ENCODE assay signal across 11 cellular contexts in genomic region chr11:12079726-12080556, GRCh38. TPM values are rescaled to one million over a fixed set of nuclear protein-coding genes. Genes with fewer than 3 reads are reported as not detected.
DNase-seq lines count a peak whose midpoint lies in the region; ATAC-seq and TF ChIP-seq lines count a peak whose summit lies in the region.
"Had no signal": no experiment of that assay in that cellular context is flagged by ENCODE, and none has a peak within 500 bp of the region (broad histone marks: within the 10 kb centered on the region; RNA-seq: fewer than 3 reads in every experiment).

No MANE protein-coding gene starts in this region.

- H3K36me3 Mint-ChIP-seq in stimulated activated memory B cell treated with anti-CD40 and anti-IgM and Interleukin-4, amounts not matched to agents 10 μg/mL and 1 μg/mL and 100 μg/mL, for 72 hours, result no peaks in the 10 kb centered on the region

- H3K9me3 Mint-ChIP-seq in stimulated activated memory B cell treated with anti-CD40 and anti-IgM and Interleukin-4, amounts not matched to agents 10 μg/mL and 1 μg/mL and 100 μg/mL, for 72 hours, result peaks cover 5% of the 10 kb centered on the region
- H3K9me3 Mint-ChIP-seq: central memory CD8-positive, alpha-beta T cell had no signal

- DNase-seq in A172 (ENCODE audit: low spot score) (peak; percentile 99), NCI-H226 (peak; percentile 97), epithelial cell of esophagus (ENCODE audit: low read depth) (peak; percentile 98), NCI-H2196 (lab: John Stamatoyannopoulos, UW; ENCODE audit: unreplicated experiment) (no peak), NCI-H1092 (lab: John Stamatoyannopoulos, UW) (no peak)
- no peak for DNase-seq in stimulated activated naive CD4-positive, alpha-beta T cell treated with Interleukin-2 at 50 U/mL for 16 hours (lab: John Stamatoyannopoulos, UW)
- DNase-seq: BE2C had no signal

- H3K4me1 Mint-ChIP-seq in stimulated activated memory B cell treated with anti-CD40 and anti-IgM and Interleukin-4, amounts not matched to agents 10 μg/mL and 1 μg/mL and 100 μg/mL, for 72 hours, result no peaks in the 10 kb centered on the region

- no peak overlapping the region for H3K27ac Mint-ChIP-seq in stimulated activated memory B cell treated with anti-CD40 and anti-IgM and Interleukin-4, amounts not matched to agents 10 μg/mL and 1 μg/mL and 100 μg/mL, for 72 hours
- H3K27ac Mint-ChIP-seq: progenitor cell of endocrine pancreas had no signal

- no peaks in the 10 kb centered on the region for H3K9me3 ChIP-seq in muscle layer of colon (ENCODE audit: low read length)
- H3K9me3 ChIP-seq: BE2C had no signal

- H3K36me3 ChIP-seq in muscle layer of colon (ENCODE audit: insufficient read depth, low read length), result no peaks in the 10 kb centered on the region
- H3K36me3 ChIP-seq: BE2C had no signal

- H3K9ac ChIP-seq in muscle layer of colon (ENCODE audit: low read length), result peak overlapping the region; percentile 39

- H3K27ac ChIP-seq in muscle layer of colon (ENCODE audit: low read depth, low read length), result peak overlapping the region; percentile 80

- no peak overlapping the region for H3K4me3 ChIP-seq in epithelial cell of esophagus (ENCODE audit: low read length)
- H3K4me3 ChIP-seq in muscle layer of colon (ENCODE audit: low read depth in 1 of 2, low read length in 2 of 2), result no peak overlapping the region

- peaks cover 39% of the 10 kb centered on the region for H3K27me3 Mint-ChIP-seq in stimulated activated memory B cell treated with anti-CD40 and anti-IgM and Interleukin-4, amounts not matched to agents 10 μg/mL and 1 μg/mL and 100 μg/mL, for 72 hours
- H3K27me3 Mint-ChIP-seq: central memory CD8-positive, alpha-beta T cell had no signal

- H3K27me3 ChIP-seq in muscle layer of colon (ENCODE audit: control insufficient read depth in 1 of 2, insufficient read depth in 2 of 2, low read length in 2 of 2), result no peaks in the 10 kb centered on the region
- H3K27me3 ChIP-seq: BE2C had no signal

- H3K4me1 ChIP-seq in muscle layer of colon (ENCODE audit: insufficient read depth, low read length), result peaks cover 24% of the 10 kb centered on the region
- H3K4me1 ChIP-seq: BE2C had no signal

- no peak for TF ChIP-seq CTCF in epithelial cell of esophagus (IDR thresholded peaks at IDR 0.05; ENCODE audit: insufficient read depth, low read depth, low read length, missing control alignments)

- no peak for ATAC-seq in stimulated activated memory B cell treated with anti-CD40 and anti-IgM and Interleukin-4, amounts not matched to agents 10 μg/mL and 1 μg/mL and 100 μg/mL, for 72 hours

- H3K4me3 Mint-ChIP-seq in stimulated activated memory B cell treated with anti-CD40 and anti-IgM and Interleukin-4, amounts not matched to agents 10 μg/mL and 1 μg/mL and 100 μg/mL, for 72 hours, result no peak overlapping the region
- H3K4me3 Mint-ChIP-seq: central memory CD8-positive, alpha-beta T cell had no signal

RNA-seq across cellular contexts. Expression of gene MICAL2, which starts 30.4 kb away (rescaled TPM):
- 95.3 and 148 TPM in 2 replicates for total RNA-seq in A172 (2014; rRNA removed; shearing (Covaris generic))

Comparison
In these comparisons a context has a peak if more than half of its experiments do, and no peak if none do; other contexts are left out.
1. DNase-seq: peak in A172 (single experiment), NCI-H226 (single experiment) and epithelial cell of esophagus (single experiment); none in NCI-H2196 (single experiment), NCI-H1092 (single experiment) and stimulated activated naive CD4-positive, alpha-beta T cell treated with Interleukin-2 at 50 U/mL for 16 hours (single experiment).